ENCODE assay signal across 19 cellular contexts in genomic region chr5:51433052-51433710, GRCh38. TPM values are rescaled to one million over a fixed set of nuclear protein-coding genes. Genes with fewer than 3 reads are reported as not detected.
A peak's percentile ranks its signal among the peaks of the same experiment; 100 is the strongest.
DNase-seq lines count a peak whose midpoint lies in the region; ATAC-seq, FAIRE-seq and TF ChIP-seq lines count a peak whose summit lies in the region.
"Had no signal": no experiment of that assay in that cellular context is flagged by ENCODE, and none has a peak within 500 bp of the region (broad histone marks: within the 10 kb centered on the region; RNA-seq: fewer than 3 reads in every experiment).

No MANE protein-coding gene starts in this region.

- dilution Hi-C loops in keratinocyte (cut with MboI; ENCODE audit: extremely low pct_ligation_motif_present, low sequenced_read_pairs), result no loop called here

- peak overlapping the region; percentile 56 for H2AFZ ChIP-seq in keratinocyte (ENCODE audit: control insufficient read depth, low read length)
- H2AFZ ChIP-seq: GM23338, PC-9 had no signal

- H3K9ac ChIP-seq in keratinocyte (ENCODE audit: control insufficient read depth, extremely low read depth, insufficient read depth, low read length), result no peak overlapping the region

- no peaks in the 10 kb centered on the region for H3K9me1 ChIP-seq in keratinocyte (ENCODE audit: control insufficient read depth, extremely low read depth, insufficient read depth, low read length)

- TF ChIP-seq EP300 in Ishikawa (IDR thresholded peaks at IDR 0.05; ENCODE audit: borderline replicate concordance), result no peak

- DNase-seq in Caki2 (ENCODE audit: low read depth), result peak; percentile 49
- peak; percentile 19 for DNase-seq in keratinocyte (ENCODE audit: low read depth, low spot score)
- DNase-seq in DMS79 treated with DMSO at 0.1 percent for 48 hours (lab: John Stamatoyannopoulos, UW), result no peak
- DNase-seq in NCI-H2081 (lab: John Stamatoyannopoulos, UW), result no peak
- DNase-seq in HTR-8/SVneo (ENCODE audit: insufficient read length, low spot score), result no peak
- DNase-seq: Caco-2, NCI-H1436, NCI-H2029 treated with DMSO at 0.1 percent for 48 hours, NCI-H345, NCI-H69, SHP77 treated with DMSO at 0.1 percent for 48 hours had no signal

- H3K4me1 ChIP-seq in keratinocyte (ENCODE audit: control insufficient read depth, extremely low read depth, insufficient read depth, low read length), result peaks cover 15% of the 10 kb centered on the region
- H3K4me1 ChIP-seq: A549 had no signal

- TF ChIP-seq RAD21 in Ishikawa (IDR thresholded peaks at IDR 0.05; ENCODE audit: low read depth), result no peak

- peak; percentile 70 for ATAC-seq in SK-N-SH treated with all-trans-retinoic acid at 6 μM for 48 hours
- no peak for ATAC-seq in HG03439 (IDR thresholded peaks at IDR 0.05; ENCODE audit: unreplicated experiment)
- ATAC-seq: A549, GM23338 had no signal

- H3K36me3 ChIP-seq in keratinocyte (ENCODE audit: control insufficient read depth in 2 of 2, extremely low read depth in 1 of 2, insufficient read depth in 2 of 2, low read length in 2 of 2), result no peaks in the 10 kb centered on the region

- no peaks in the 10 kb centered on the region for H3K79me2 ChIP-seq in keratinocyte (ENCODE audit: control insufficient read depth, insufficient read depth, low read length)

- H3K27ac ChIP-seq in keratinocyte (ENCODE audit: control insufficient read depth, insufficient read depth, low read length), result peak overlapping the region; percentile 55
- H3K27ac ChIP-seq: A549, PC-9 had no signal

- in situ Hi-C loops in Caki2 (cut with HindIII; ENCODE audit: low pct_unique_long_range_greater_than_20kb, low sequenced_read_pairs), result no loop called here

- H3K27me3 ChIP-seq in keratinocyte (ENCODE audit: control insufficient read depth, extremely low read depth, insufficient read depth, low read length), result no peaks in the 10 kb centered on the region

- TF ChIP-seq CTCF in keratinocyte (optimal IDR thresholded peaks at IDR 0.05 in 1 of 3, IDR thresholded peaks at IDR 0.05 in 1 of 3, conservative IDR thresholded peaks at IDR 0.05 in 1 of 3; ENCODE audit: extremely low read depth in 1 of 3, insufficient read depth in 2 of 3, low read length in 3 of 3), result no peak

- H3K4me2 ChIP-seq in keratinocyte (ENCODE audit: control insufficient read depth, extremely low read depth, insufficient read depth, low read depth, low read length), result peak overlapping the region; percentile 50
- H3K4me2 ChIP-seq: A549, GM23338, PC-9 had no signal

- H4K20me1 ChIP-seq in keratinocyte (ENCODE audit: control insufficient read depth, extremely low read depth, insufficient read depth, low read length), result no peaks in the 10 kb centered on the region

- FAIRE-seq in keratinocyte (lab: Jason Lieb, UNC) (peak; percentile 76), HTR-8/SVneo (lab: Jason Lieb, UNC) (no peak)
- FAIRE-seq: A549 had no signal

- no peaks in the 10 kb centered on the region for H3K9me3 ChIP-seq in keratinocyte (ENCODE audit: control insufficient read depth, low read depth, low read length)
- H3K9me3 ChIP-seq: A549, Caco-2 had no signal

- no peak overlapping the region for H3K4me3 ChIP-seq in keratinocyte (ENCODE audit: control insufficient read depth in 2 of 3, extremely low read depth in 1 of 3, insufficient read depth in 2 of 3, low read depth in 1 of 3, low read length in 3 of 3)
- H3K4me3 ChIP-seq: A549, GM23338, PC-9 had no signal

TF ChIP-seq in Ishikawa, 13 proteins besides CTCF, POLR2A, EP300 and RAD21:
- TF ChIP-seq CEBPB (IDR thresholded peaks at IDR 0.05) (no peak), NFIC (IDR thresholded peaks at IDR 0.05) (peak; percentile 47; the same call in 1 of the 2 replicates)
TF ChIP-seq in Ishikawa: peak in this region for 1.

TF ChIP-seq in SK-N-SH treated with all-trans-retinoic acid at 6 μM for 48 hours, 23 proteins besides CTCF, POLR2A, EP300 and RAD21:
- TF ChIP-seq ISL1 (CRISPR knock-in tag; IDR thresholded peaks at IDR 0.05), result peak; percentile 64
- no peak for TF ChIP-seq ZNF565 (CRISPR knock-in tag; conservative IDR thresholded peaks at IDR 0.05; ENCODE audit: low read depth)
- no peak for TF ChIP-seq ARNTL (CRISPR knock-in tag; IDR thresholded peaks at IDR 0.05; ENCODE audit: borderline replicate concordance, low read depth)
- TF ChIP-seq, protein P1, sequence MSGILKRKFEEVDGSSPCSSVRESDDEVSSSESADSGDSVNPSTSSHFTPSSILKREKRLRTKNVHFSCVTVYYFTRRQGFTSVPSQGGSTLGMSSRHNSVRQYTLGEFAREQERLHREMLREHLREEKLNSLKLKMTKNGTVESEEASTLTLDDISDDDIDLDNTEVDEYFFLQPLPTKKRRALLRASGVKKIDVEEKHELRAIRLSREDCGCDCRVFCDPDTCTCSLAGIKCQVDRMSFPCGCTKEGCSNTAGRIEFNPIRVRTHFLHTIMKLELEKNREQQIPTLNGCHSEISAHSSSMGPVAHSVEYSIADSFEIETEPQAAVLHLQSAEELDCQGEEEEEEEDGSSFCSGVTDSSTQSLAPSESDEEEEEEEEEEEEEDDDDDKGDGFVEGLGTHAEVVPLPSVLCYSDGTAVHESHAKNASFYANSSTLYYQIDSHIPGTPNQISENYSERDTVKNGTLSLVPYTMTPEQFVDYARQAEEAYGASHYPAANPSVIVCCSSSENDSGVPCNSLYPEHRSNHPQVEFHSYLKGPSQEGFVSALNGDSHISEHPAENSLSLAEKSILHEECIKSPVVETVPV (CRISPR knock-in tag; IDR thresholded peaks at IDR 0.05), result peak; percentile 28; the same call in 1 of the 2 replicates
- TF ChIP-seq PATZ1 (CRISPR knock-in tag; IDR thresholded peaks at IDR 0.05; ENCODE audit: borderline replicate concordance), result no peak
- TF ChIP-seq, protein P2, sequence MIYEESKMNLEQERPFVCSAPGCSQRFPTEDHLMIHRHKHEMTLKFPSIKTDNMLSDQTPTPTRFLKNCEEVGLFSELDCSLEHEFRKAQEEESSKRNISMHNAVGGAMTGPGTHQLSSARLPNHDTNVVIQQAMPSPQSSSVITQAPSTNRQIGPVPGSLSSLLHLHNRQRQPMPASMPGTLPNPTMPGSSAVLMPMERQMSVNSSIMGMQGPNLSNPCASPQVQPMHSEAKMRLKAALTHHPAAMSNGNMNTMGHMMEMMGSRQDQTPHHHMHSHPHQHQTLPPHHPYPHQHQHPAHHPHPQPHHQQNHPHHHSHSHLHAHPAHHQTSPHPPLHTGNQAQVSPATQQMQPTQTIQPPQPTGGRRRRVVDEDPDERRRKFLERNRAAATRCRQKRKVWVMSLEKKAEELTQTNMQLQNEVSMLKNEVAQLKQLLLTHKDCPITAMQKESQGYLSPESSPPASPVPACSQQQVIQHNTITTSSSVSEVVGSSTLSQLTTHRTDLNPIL (CRISPR knock-in tag; IDR thresholded peaks at IDR 0.05; ENCODE audit: low read depth), result no peak
- TF ChIP-seq ZC3H10 (CRISPR knock-in tag; IDR thresholded peaks at IDR 0.05), result no peak; the same call in 1 of the 2 replicates
- no peak for TF ChIP-seq ZFP30 (CRISPR knock-in tag; IDR thresholded peaks at IDR 0.05)
- no peak for TF ChIP-seq PPARA (CRISPR knock-in tag; IDR thresholded peaks at IDR 0.05; ENCODE audit: borderline replicate concordance)
- TF ChIP-seq OSR1 (CRISPR knock-in tag; IDR thresholded peaks at IDR 0.05), result no peak
- TF ChIP-seq, protein P3, sequence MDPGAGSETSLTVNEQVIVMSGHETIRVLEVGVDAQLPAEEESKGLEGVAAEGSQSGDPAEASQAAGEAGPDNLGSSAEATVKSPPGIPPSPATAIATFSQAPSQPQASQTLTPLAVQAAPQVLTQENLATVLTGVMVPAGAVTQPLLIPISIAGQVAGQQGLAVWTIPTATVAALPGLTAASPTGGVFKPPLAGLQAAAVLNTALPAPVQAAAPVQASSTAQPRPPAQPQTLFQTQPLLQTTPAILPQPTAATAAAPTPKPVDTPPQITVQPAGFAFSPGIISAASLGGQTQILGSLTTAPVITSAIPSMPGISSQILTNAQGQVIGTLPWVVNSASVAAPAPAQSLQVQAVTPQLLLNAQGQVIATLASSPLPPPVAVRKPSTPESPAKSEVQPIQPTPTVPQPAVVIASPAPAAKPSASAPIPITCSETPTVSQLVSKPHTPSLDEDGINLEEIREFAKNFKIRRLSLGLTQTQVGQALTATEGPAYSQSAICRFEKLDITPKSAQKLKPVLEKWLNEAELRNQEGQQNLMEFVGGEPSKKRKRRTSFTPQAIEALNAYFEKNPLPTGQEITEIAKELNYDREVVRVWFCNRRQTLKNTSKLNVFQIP (CRISPR knock-in tag; IDR thresholded peaks at IDR 0.05; ENCODE audit: borderline replicate concordance, low read depth), result no peak
- no peak for TF ChIP-seq GLIS3 (CRISPR knock-in tag; IDR thresholded peaks at IDR 0.05)
- peak; percentile 48; the same call in 1 of the 2 replicates for TF ChIP-seq TOX (CRISPR knock-in tag; IDR thresholded peaks at IDR 0.05; ENCODE audit: borderline replicate concordance)
- TF ChIP-seq BACH2 (CRISPR knock-in tag; IDR thresholded peaks at IDR 0.05; ENCODE audit: borderline replicate concordance), result no peak
- TF ChIP-seq ZNF70 (CRISPR knock-in tag; IDR thresholded peaks at IDR 0.05), result no peak
- no peak for TF ChIP-seq CSDC2 (CRISPR knock-in tag; IDR thresholded peaks at IDR 0.05)

RNA-seq across cellular contexts. Expression of gene ISL1, which starts 49.9 kb away (rescaled TPM):
- total RNA-seq in Caki2 (2014; rRNA removed; shearing (Covaris generic); ENCODE audit: low replicate concordance), result 1.6 and 2.8 TPM in 2 replicates
- 2.4 to 4.5 TPM (median 4.4 TPM) in 3 replicates for polyA plus RNA-seq in keratinocyte
- polyA plus RNA-seq in keratinocyte (2011; ENCODE audit: low read depth), result 0.62 TPM
- polyA plus RNA-seq in keratinocyte (2011; cell fraction: cytosol; rRNA removed), result 2.3 and 2.9 TPM in 2 replicates
- polyA plus RNA-seq in keratinocyte (2011; cell fraction: nucleus; rRNA removed), result 4.6 and 4.9 TPM in 2 replicates
- 0.75 and 3.7 TPM in 2 replicates for polyA plus RNA-seq in keratinocyte (2012; ENCODE audit: low replicate concordance)
- polyA minus RNA-seq in keratinocyte, result 2.5 to 7.4 TPM (median 3.5 TPM) in 3 replicates
- 4.4 TPM for polyA minus RNA-seq in keratinocyte (2011; cell fraction: cytosol; rRNA and poly(A)+ RNA removed)
- 2.0 and 3.2 TPM in 2 replicates for polyA minus RNA-seq in keratinocyte (2011; cell fraction: nucleus; rRNA and poly(A)+ RNA removed)
- total RNA-seq: LHCN-M2, PC-9 had no signal
- polyA plus RNA-seq: A549, CD14-positive monocyte had no signal

Comparison
In these comparisons a context has a peak if more than half of its experiments do, and no peak if none do; other contexts are left out.
1. DNase-seq: peak in Caki2 (single experiment) and keratinocyte (single experiment); none in DMS79 treated with DMSO at 0.1 percent for 48 hours (single experiment), NCI-H2081 (0 of 2) and HTR-8/SVneo (single experiment).